8 cellular contexts compared by ENCODE assay signal in genomic region chr1:27726173-27726793, GRCh38. TPM values are rescaled to one million over a fixed set of nuclear protein-coding genes. Genes with fewer than 3 reads are reported as not detected.
DNase-seq lines count a peak whose midpoint lies in the region; ATAC-seq and TF ChIP-seq lines count a peak whose summit lies in the region.

No MANE protein-coding gene starts in this region.

- TF ChIP-seq CTCF in chondrocyte (IDR thresholded peaks at IDR 0.05) (no peak), kidney epithelial cell (IDR thresholded peaks at IDR 0.05; ENCODE audit: insufficient read depth, low read length, poor library complexity, severe bottlenecking) (no peak)

- H3K27ac Mint-ChIP-seq in chondrocyte (ENCODE audit: unreplicated experiment), result peak overlapping the region; percentile 91

- H3K4me3 ChIP-seq in kidney epithelial cell (ENCODE audit: low read depth, low read length), result peak overlapping the region; percentile 72

- DNase-seq in EH (ENCODE audit: low read depth) (peak; percentile 59), HT1080 (ENCODE audit: low read depth) (peak; percentile 49), T1000 (lab: John Stamatoyannopoulos, UW) (peak; percentile 68), chondrocyte (ENCODE audit: low spot score) (peak; percentile 90), kidney epithelial cell (ENCODE audit: low read depth) (no peak)
- DNase-seq in stimulated activated CD4-positive, alpha-beta T cell treated with anti-CD3 and anti-CD28 coated beads, Interleukin-2, amount 100 ng/mL, for 24 hours, result peak; percentile 41 to 58

- H3K27me3 Mint-ChIP-seq in chondrocyte (ENCODE audit: low read depth), result no peaks in the 10 kb centered on the region

- H3K36me3 ChIP-seq in kidney epithelial cell (ENCODE audit: control insufficient read depth, insufficient read depth, low read length), result no peaks in the 10 kb centered on the region

- H3K36me3 Mint-ChIP-seq in chondrocyte (ENCODE audit: low read depth), result peaks cover 7% of the 10 kb centered on the region

- H3K9me3 Mint-ChIP-seq in chondrocyte (ENCODE audit: low read depth), result no peaks in the 10 kb centered on the region

- H3K4me3 Mint-ChIP-seq in chondrocyte (ENCODE audit: unreplicated experiment), result peak overlapping the region; percentile 80

- ATAC-seq in GM21390 (IDR thresholded peaks at IDR 0.05; ENCODE audit: unreplicated experiment) (peak; percentile 27), HG03442 (IDR thresholded peaks at IDR 0.05; ENCODE audit: unreplicated experiment) (no peak)

- H3K27me3 ChIP-seq in kidney epithelial cell (ENCODE audit: control insufficient read depth, insufficient read depth, low read length), result no peaks in the 10 kb centered on the region

- H3K4me1 Mint-ChIP-seq in chondrocyte (ENCODE audit: low read depth), result peaks cover 22% of the 10 kb centered on the region

RNA-seq across cellular contexts. Expression of gene FAM76A, which starts 0.5 kb away (rescaled TPM):
- 7.4 and 13.2 TPM in 2 replicates for total RNA-seq in HT1080 (2014; rRNA removed; shearing (Covaris generic))
- polyA plus RNA-seq in HT1080 (2015; cell fraction: cytosol; rRNA removed), result 3.4 and 3.7 TPM in 2 replicates
- polyA plus RNA-seq in HT1080 (2015; cell fraction: nucleus; rRNA removed), result 3.7 and 4.6 TPM in 2 replicates
- 12.7 to 15.1 TPM (median 13.6 TPM) in 3 replicates for total RNA-seq in chondrocyte
- 10.7 and 13.5 TPM in 2 replicates for total RNA-seq in kidney epithelial cell

RNA-seq across cellular contexts. Expression of gene STX12, which starts 46.7 kb away (rescaled TPM):
- 24.6 and 26.4 TPM in 2 replicates for total RNA-seq in HT1080 (2014; rRNA removed; shearing (Covaris generic))
- 25.9 and 34.2 TPM in 2 replicates for polyA plus RNA-seq in HT1080 (2015; cell fraction: cytosol; rRNA removed)
- polyA plus RNA-seq in HT1080 (2015; cell fraction: nucleus; rRNA removed), result 36.9 and 41.1 TPM in 2 replicates
- 48.1 to 49.6 TPM (median 48.3 TPM) in 3 replicates for total RNA-seq in chondrocyte
- 34.6 and 43.9 TPM in 2 replicates for total RNA-seq in kidney epithelial cell

RNA-seq across cellular contexts. Expression of gene IFI6, which starts 54.3 kb away (rescaled TPM):
- 9.5 and 18.5 TPM in 2 replicates for total RNA-seq in HT1080 (2014; rRNA removed; shearing (Covaris generic))
- polyA plus RNA-seq in HT1080 (2015; cell fraction: cytosol; rRNA removed), result 9.1 and 10.5 TPM in 2 replicates
- 5.7 and 7.7 TPM in 2 replicates for polyA plus RNA-seq in HT1080 (2015; cell fraction: nucleus; rRNA removed)
- total RNA-seq in chondrocyte (23.2 to 36.1 TPM (median 25.0 TPM) in 3 replicates), kidney epithelial cell (42.1 and 53.9 TPM in 2 replicates)
